8 cellular contexts compared by ENCODE assay signal in the genomic region with DNA sequence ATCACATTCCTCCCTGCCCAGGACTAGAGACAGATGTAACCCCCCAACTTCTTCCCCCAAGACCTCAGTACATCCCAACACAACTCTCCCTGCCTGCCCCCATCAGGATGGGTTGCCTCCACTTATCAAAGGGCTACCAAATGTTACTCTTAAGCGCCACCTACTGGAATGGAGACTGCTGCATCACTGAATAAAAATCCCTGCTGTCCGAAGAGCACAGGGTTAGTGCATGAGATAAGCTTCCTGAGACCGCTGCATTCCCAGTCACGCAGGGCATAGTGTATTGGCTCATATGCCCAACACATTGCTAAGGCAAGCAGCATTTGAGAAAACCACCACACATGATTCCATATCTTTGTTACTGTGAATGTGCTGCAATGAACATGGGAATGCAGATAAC.
DNase-seq lines count a peak whose midpoint lies in the region; ATAC-seq and TF ChIP-seq lines count a peak whose summit lies in the region.

No MANE protein-coding gene starts in this region.

- H3K4me3 ChIP-seq in cardiac fibroblast (replicated peaks in 1 of 2; ENCODE audit: low read depth in 2 of 2, low read length in 2 of 2) = no peak overlapping the region

- H3K27me3 Mint-ChIP-seq in activated naive CD8-positive, alpha-beta T cell treated with anti-CD3 and anti-CD28 coated beads for 36 hours = no peaks in the 10 kb centered on the region

- no peak overlapping the region for H3K4me3 Mint-ChIP-seq in activated naive CD8-positive, alpha-beta T cell treated with anti-CD3 and anti-CD28 coated beads for 36 hours

- H3K4me1 Mint-ChIP-seq in activated naive CD8-positive, alpha-beta T cell treated with anti-CD3 and anti-CD28 coated beads for 36 hours = no peaks in the 10 kb centered on the region

- H3K9me3 Mint-ChIP-seq in activated naive CD8-positive, alpha-beta T cell treated with anti-CD3 and anti-CD28 coated beads for 36 hours = no peaks in the 10 kb centered on the region

- ATAC-seq in HG02852 (IDR thresholded peaks at IDR 0.05; ENCODE audit: unreplicated experiment) = no peak

- no peaks in the 10 kb centered on the region for H3K36me3 Mint-ChIP-seq in activated naive CD8-positive, alpha-beta T cell treated with anti-CD3 and anti-CD28 coated beads for 36 hours

- TF ChIP-seq CTCF in cardiac fibroblast (IDR thresholded peaks at IDR 0.05; ENCODE audit: low read depth, low read length) = peak; percentile 18

- DNase-seq in NCI-H2107 treated with DMSO at 0.1 percent for 48 hours (lab: John Stamatoyannopoulos, UW; ENCODE audit: unreplicated experiment) (peak; percentile 4), NCI-H2107 (lab: John Stamatoyannopoulos, UW) (no peak), LHCN-M2 (ENCODE audit: low read depth) (peak; percentile 28), cardiac fibroblast (ENCODE audit: low read depth in 2 of 2) (peak; percentile 30 to 49), pulmonary artery endothelial cell (ENCODE audit: low read depth, low spot score) (peak; percentile 8)
- no peak for DNase-seq in activated CD4-positive, alpha-beta T cell treated with anti-CD3 and anti-CD28 coated beads, Interleukin-2, amount 50 U/mL, for 4 hours
- no peak for DNase-seq in activated naive CD8-positive, alpha-beta T cell treated with anti-CD3 and anti-CD28 coated beads for 36 hours

- no peak overlapping the region for H3K27ac Mint-ChIP-seq in activated naive CD8-positive, alpha-beta T cell treated with anti-CD3 and anti-CD28 coated beads for 36 hours

Comparison
In these comparisons a context has a peak if more than half of its experiments do, and no peak if none do; other contexts are left out.
1. DNase-seq: peak in NCI-H2107 treated with DMSO at 0.1 percent for 48 hours (single experiment), LHCN-M2 (single experiment), cardiac fibroblast (2 of 2) and pulmonary artery endothelial cell (single experiment); none in NCI-H2107 (single experiment), activated CD4-positive, alpha-beta T cell treated with anti-CD3 and anti-CD28 coated beads, Interleukin-2, amount 50 U/mL, for 4 hours (0 of 2) and activated naive CD8-positive, alpha-beta T cell treated with anti-CD3 and anti-CD28 coated beads for 36 hours (single experiment).